In genomic region chr16:2774161-2774891, GRCh38 we compare ENCODE assay signal across 19 cellular contexts. TPM values are rescaled to one million over a fixed set of nuclear protein-coding genes. Genes with fewer than 3 reads are reported as not detected.
A peak's percentile ranks its signal among the peaks of the same experiment; 100 is the strongest.
DNase-seq lines count a peak whose midpoint lies in the region; ATAC-seq and TF ChIP-seq lines count a peak whose summit lies in the region.
"Had no signal": no experiment of that assay in that cellular context is flagged by ENCODE, and none has a peak within 500 bp of the region (broad histone marks: within the 10 kb centered on the region; RNA-seq: fewer than 3 reads in every experiment).

No MANE protein-coding gene starts in this region.

- H3K79me2 ChIP-seq in GM23248 (ENCODE audit: insufficient read depth) = peaks cover 87% of the 10 kb centered on the region
- peaks cover 56% of the 10 kb centered on the region for H3K79me2 ChIP-seq in neural progenitor cell (ENCODE audit: low read depth)
- peaks cover 45% of the 10 kb centered on the region for H3K79me2 ChIP-seq in PC-9 (ENCODE audit: low read depth)

- CTCF ChIA-PET in PC-9 (lab: Charles Lee) = interaction anchor here (0.7 kb wide), 1 partner anchor 10 kb away, joined by 3 read pairs; no protein-coding TSS in a partner anchor

- H3K36me3 ChIP-seq in CD4-positive, CD25-positive, alpha-beta regulatory T cell (ENCODE audit: control insufficient read depth, insufficient read depth, low read length) = peaks cover 47% of the 10 kb centered on the region
- H3K36me3 ChIP-seq in GM23248 (ENCODE audit: low read depth) (peaks cover 25% of the 10 kb centered on the region; the same call in 1 of the 2 replicates), neural progenitor cell (no peaks in the 10 kb centered on the region), PC-9 (ENCODE audit: low read depth) (peaks cover 9% of the 10 kb centered on the region; the same call in 1 of the 2 replicates)

- H3K27me3 ChIP-seq in CD4-positive, CD25-positive, alpha-beta regulatory T cell (ENCODE audit: control insufficient read depth, insufficient read depth, low read length) = no peaks in the 10 kb centered on the region
- H3K27me3 ChIP-seq in GM23248 (replicated peaks; ENCODE audit: insufficient read depth) = no peaks in the 10 kb centered on the region
- no peaks in the 10 kb centered on the region for H3K27me3 ChIP-seq in neural progenitor cell
- no peaks in the 10 kb centered on the region for H3K27me3 ChIP-seq in PC-9 (ENCODE audit: insufficient read depth, low read depth)
- H3K27me3 ChIP-seq: sigmoid colon had no signal

- no peaks in the 10 kb centered on the region for H3K9me3 Mint-ChIP-seq in CD4-positive, CD25-positive, alpha-beta regulatory T cell
- no peaks in the 10 kb centered on the region for H3K9me3 Mint-ChIP-seq in neural progenitor cell
- no peaks in the 10 kb centered on the region for H3K9me3 Mint-ChIP-seq in activated T-helper 1 cell treated with anti-CD3 and anti-CD28 coated beads, Interleukin-12 subunit alpha, Interleukin-12 subunit beta, Interleukin-2, Interleukin-4 antibody, amounts not matched to agents 30 ng/mL and 10 ng/mL and 1 ng/mL, durations not matched to agents 14 hours and 24 hours and 36 hours
- H3K9me3 Mint-ChIP-seq: naive B cell had no signal

- DNase-seq in CD4-positive, CD25-positive, alpha-beta regulatory T cell = no peak
- DNase-seq in GM23248 (no peak), T-helper 17 cell (no peak), neural progenitor cell (ENCODE audit: low spot score) (no peak), PC-9 (no peak), NCI-H146 (lab: John Stamatoyannopoulos, UW) (no peak)
- DNase-seq in activated T-helper 1 cell treated with anti-CD3 and anti-CD28 coated beads, Interleukin-12 subunit alpha, Interleukin-12 subunit beta, Interleukin-2, Interleukin-4 antibody, amounts not matched to agents 30 ng/mL and 10 ng/mL and 1 ng/mL, durations not matched to agents 14 hours and 24 hours and 36 hours (ENCODE audit: low spot score) = no peak
- DNase-seq: activated CD4-positive, alpha-beta T cell treated with anti-CD3 and anti-CD28 coated beads, Interleukin-2, amount 50 U/mL, for 4 hours; activated gamma-delta T cell treated with Interleukin-2 at 50 U/mL for 16 hours; cerebellar nuclear complex; head of caudate nucleus; naive B cell; NCI-H1092; sigmoid colon; T-helper 9 cell had no signal

- in situ Hi-C loops in GM23248 (cut with MboI) = no loop called here

- H2AFZ ChIP-seq in GM23248 (no peak overlapping the region), neural progenitor cell (replicated peaks) (no peak overlapping the region), PC-9 (no peak overlapping the region)

- peaks cover 33% of the 10 kb centered on the region for H3K4me1 ChIP-seq in CD4-positive, CD25-positive, alpha-beta regulatory T cell (ENCODE audit: control insufficient read depth, insufficient read depth, low read length, poor library complexity, severe bottlenecking)
- peaks cover 21% of the 10 kb centered on the region for H3K4me1 ChIP-seq in GM23248 (ENCODE audit: insufficient read depth)
- peaks cover 13% of the 10 kb centered on the region for H3K4me1 ChIP-seq in neural progenitor cell
- H3K4me1 ChIP-seq in PC-9 (replicated peaks; ENCODE audit: insufficient read depth) = peaks cover 20% of the 10 kb centered on the region

- no peaks in the 10 kb centered on the region for H3K9me3 ChIP-seq in CD4-positive, CD25-positive, alpha-beta regulatory T cell (ENCODE audit: control insufficient read depth in 2 of 2, low read length in 2 of 2)
- H3K9me3 ChIP-seq in GM23248 (ENCODE audit: low read depth) (no peaks in the 10 kb centered on the region), T-helper 17 cell (ENCODE audit: control insufficient read depth, low read length, poor library complexity, severe bottlenecking) (no peaks in the 10 kb centered on the region), neural progenitor cell (ENCODE audit: low read depth) (no peaks in the 10 kb centered on the region), PC-9 (ENCODE audit: insufficient read depth, low read depth) (no peaks in the 10 kb centered on the region)
- H3K9me3 ChIP-seq: sigmoid colon had no signal

- no peak for ATAC-seq in CD4-positive, CD25-positive, alpha-beta regulatory T cell (ENCODE audit: low read depth in 2 of 2)
- ATAC-seq in T-helper 17 cell (no peak), esophagus mucosa (no peak)

- peaks cover 3% of the 10 kb centered on the region for H3K27me3 Mint-ChIP-seq in CD4-positive, CD25-positive, alpha-beta regulatory T cell
- H3K27me3 Mint-ChIP-seq in T-helper 17 cell = no peaks in the 10 kb centered on the region
- H3K27me3 Mint-ChIP-seq in neural progenitor cell (ENCODE audit: insufficient read depth, low read depth) = peaks cover 7% of the 10 kb centered on the region
- no peaks in the 10 kb centered on the region for H3K27me3 Mint-ChIP-seq in activated T-helper 1 cell treated with anti-CD3 and anti-CD28 coated beads, Interleukin-12 subunit alpha, Interleukin-12 subunit beta, Interleukin-2, Interleukin-4 antibody, amounts not matched to agents 30 ng/mL and 10 ng/mL and 1 ng/mL, durations not matched to agents 14 hours and 24 hours and 36 hours (ENCODE audit: insufficient read depth)
- H3K27me3 Mint-ChIP-seq: naive B cell had no signal

- H3K9ac ChIP-seq in GM23248 = peak overlapping the region; percentile 94; the same call in 1 of the 2 replicates
- peak overlapping the region; percentile 35 for H3K9ac ChIP-seq in neural progenitor cell

- peak overlapping the region in 1 of 3 donors; percentile 26 for H3K27ac Mint-ChIP-seq in CD4-positive, CD25-positive, alpha-beta regulatory T cell
- H3K27ac Mint-ChIP-seq in T-helper 17 cell = peak overlapping the region; percentile 67
- H3K27ac Mint-ChIP-seq in neural progenitor cell = no peak overlapping the region
- no peak overlapping the region for H3K27ac Mint-ChIP-seq in activated T-helper 1 cell treated with anti-CD3 and anti-CD28 coated beads, Interleukin-12 subunit alpha, Interleukin-12 subunit beta, Interleukin-2, Interleukin-4 antibody, amounts not matched to agents 30 ng/mL and 10 ng/mL and 1 ng/mL, durations not matched to agents 14 hours and 24 hours and 36 hours
- H3K27ac Mint-ChIP-seq: naive B cell had no signal

- no peaks in the 10 kb centered on the region for H3K9me2 ChIP-seq in GM23248 (ENCODE audit: insufficient read depth)
- no peaks in the 10 kb centered on the region for H3K9me2 ChIP-seq in PC-9 (ENCODE audit: insufficient read depth)

- no peak overlapping the region for H3K27ac ChIP-seq in CD4-positive, CD25-positive, alpha-beta regulatory T cell (ENCODE audit: insufficient read depth, low read length, poor library complexity, severe bottlenecking)
- 0 out of 2 replicates have a peak overlapping the region, but pooled peaks have one; percentile 61 for H3K27ac ChIP-seq in GM23248
- no peak overlapping the region for H3K27ac ChIP-seq in neural progenitor cell
- H3K27ac ChIP-seq in PC-9 = no peak overlapping the region
- H3K27ac ChIP-seq: sigmoid colon had no signal

- POLR2A ChIA-PET in PC-9 (lab: Charles Lee; ENCODE audit: unreplicated experiment) = interaction anchor here (0.9 kb wide), 1 partner anchor 92 kb away, joined by 3 read pairs; the partner anchor contains the start of gene KCTD5

- peaks cover 26% of the 10 kb centered on the region for H3K36me3 Mint-ChIP-seq in CD4-positive, CD25-positive, alpha-beta regulatory T cell
- H3K36me3 Mint-ChIP-seq in T-helper 17 cell (ENCODE audit: low read depth) = peaks cover 3% of the 10 kb centered on the region
- peaks cover 22% of the 10 kb centered on the region for H3K36me3 Mint-ChIP-seq in neural progenitor cell
- peaks cover 32% of the 10 kb centered on the region for H3K36me3 Mint-ChIP-seq in activated T-helper 1 cell treated with anti-CD3 and anti-CD28 coated beads, Interleukin-12 subunit alpha, Interleukin-12 subunit beta, Interleukin-2, Interleukin-4 antibody, amounts not matched to agents 30 ng/mL and 10 ng/mL and 1 ng/mL, durations not matched to agents 14 hours and 24 hours and 36 hours (ENCODE audit: low read depth)

- TF ChIP-seq CTCF in neural progenitor cell (IDR thresholded peaks at IDR 0.05) (no peak), PC-9 (conservative IDR thresholded peaks at IDR 0.05) (no peak)

- no peak overlapping the region for H3K4me2 ChIP-seq in GM23248 (ENCODE audit: unreplicated experiment)
- no peak overlapping the region for H3K4me2 ChIP-seq in neural progenitor cell
- H3K4me2 ChIP-seq in PC-9 = no peak overlapping the region

- intact Hi-C loops in PC-9 (cut with micrococcal nuclease; ENCODE audit: unreplicated experiment) = no loop called here
- intact Hi-C loops in activated T-helper 1 cell treated with anti-CD3 and anti-CD28 coated beads, Interleukin-12 subunit alpha, Interleukin-12 subunit beta, Interleukin-2, Interleukin-4 antibody, amounts not matched to agents 30 ng/mL and 10 ng/mL and 1 ng/mL, durations not matched to agents 14 hours and 24 hours and 36 hours (cut with micrococcal nuclease) = no loop called here

- no peak overlapping the region for H3K4me3 ChIP-seq in CD4-positive, CD25-positive, alpha-beta regulatory T cell (ENCODE audit: low read depth, low read length)
- no peak overlapping the region for H3K4me3 ChIP-seq in GM23248
- H3K4me3 ChIP-seq in neural progenitor cell = no peak overlapping the region
- H3K4me3 ChIP-seq in PC-9 = no peak overlapping the region
- H3K4me3 ChIP-seq: sigmoid colon had no signal

- peaks cover 0 to 56% (median 24%) of the 10 kb centered on the region in 4 donors for H3K4me1 Mint-ChIP-seq in CD4-positive, CD25-positive, alpha-beta regulatory T cell
- H3K4me1 Mint-ChIP-seq in T-helper 17 cell = peaks cover 41% of the 10 kb centered on the region
- peaks cover 26% of the 10 kb centered on the region for H3K4me1 Mint-ChIP-seq in neural progenitor cell
- H3K4me1 Mint-ChIP-seq in activated T-helper 1 cell treated with anti-CD3 and anti-CD28 coated beads, Interleukin-12 subunit alpha, Interleukin-12 subunit beta, Interleukin-2, Interleukin-4 antibody, amounts not matched to agents 30 ng/mL and 10 ng/mL and 1 ng/mL, durations not matched to agents 14 hours and 24 hours and 36 hours (ENCODE audit: low read depth) = peaks cover 27% of the 10 kb centered on the region

- 73 to 78% methylated on average over 6 to 7 of the region's 7 CpGs for WGBS in GM23248 (ENCODE audit: low coverage in 1 of 2, low lambda C conversion rate in 2 of 2, missing lambda C conversion rate in 2 of 2), 2 experiments

- BruUV-seq in PC-9 (replicated peaks; lab: Mats Ljungman, UMichigan) = no TSS peak

- H3K4me3 Mint-ChIP-seq in CD4-positive, CD25-positive, alpha-beta regulatory T cell = peak overlapping the region in 3 of 4 donors; percentile 61 to 100 (median 93)
- H3K4me3 Mint-ChIP-seq in T-helper 17 cell (no peak overlapping the region), neural progenitor cell (peak overlapping the region; percentile 10)
- no peak overlapping the region for H3K4me3 Mint-ChIP-seq in activated T-helper 1 cell treated with anti-CD3 and anti-CD28 coated beads, Interleukin-12 subunit alpha, Interleukin-12 subunit beta, Interleukin-2, Interleukin-4 antibody, amounts not matched to agents 30 ng/mL and 10 ng/mL and 1 ng/mL, durations not matched to agents 14 hours and 24 hours and 36 hours

- H4K20me1 ChIP-seq in GM23248 (ENCODE audit: insufficient read depth) = no peaks in the 10 kb centered on the region
- peaks cover 57% of the 10 kb centered on the region for H4K20me1 ChIP-seq in neural progenitor cell (ENCODE audit: low read depth)
- peaks cover 36% of the 10 kb centered on the region for H4K20me1 ChIP-seq in PC-9 (ENCODE audit: insufficient read depth)

- H3F3A ChIP-seq in GM23248 (ENCODE audit: insufficient read depth) = peaks cover 50% of the 10 kb centered on the region
- peaks cover 54% of the 10 kb centered on the region for H3F3A ChIP-seq in neural progenitor cell (ENCODE audit: low read depth)
- peaks cover 69% of the 10 kb centered on the region for H3F3A ChIP-seq in PC-9 (ENCODE audit: insufficient read depth, low read depth)

RNA-seq across cellular contexts. Expression of gene ELOB, which starts 2.8 kb away (rescaled TPM):
- 96.5 TPM for total RNA-seq in CD4-positive, CD25-positive, alpha-beta regulatory T cell
- polyA plus RNA-seq in CD4-positive, CD25-positive, alpha-beta regulatory T cell = 100 to 1,000 TPM; 250 to 359 (median 297) TPM
- 320 and 713 TPM in 2 replicates for total RNA-seq in GM23248 (2014; rRNA removed; shearing (Covaris generic))
- polyA plus RNA-seq in GM23248 (2016; fragmentation: Nextera tagmentation; extraction: Ambion mirVana) = 565 and 586 TPM in 2 replicates
- total RNA-seq in T-helper 17 cell = 100 to 1,000 TPM; 121 to 131 TPM
- 210 and 402 TPM in 2 replicates for total RNA-seq in neural progenitor cell (ENCODE audit: low replicate concordance)
- total RNA-seq in PC-9 (2021) = 259 and 401 TPM in 2 replicates
- 310 TPM for total RNA-seq in esophagus mucosa
- 256 and 277 TPM in 2 replicates for total RNA-seq in activated T-helper 1 cell treated with anti-CD3 and anti-CD28 coated beads, Interleukin-12 subunit alpha, Interleukin-12 subunit beta, Interleukin-2, Interleukin-4 antibody, amounts not matched to agents 30 ng/mL and 10 ng/mL and 1 ng/mL, durations not matched to agents 14 hours and 24 hours and 36 hours

RNA-seq across cellular contexts. Expression of gene PRSS33, which starts 13.0 kb away (rescaled TPM):
- total RNA-seq in CD4-positive, CD25-positive, alpha-beta regulatory T cell = not detected
- polyA plus RNA-seq in CD4-positive, CD25-positive, alpha-beta regulatory T cell = not detected
- total RNA-seq in GM23248 (2014; rRNA removed; shearing (Covaris generic)) = not detected in 2 replicates
- not detected in 2 replicates for polyA plus RNA-seq in GM23248 (2016; fragmentation: Nextera tagmentation; extraction: Ambion mirVana)
- total RNA-seq in T-helper 17 cell (not detected), neural progenitor cell (ENCODE audit: low replicate concordance) (0.40 and 0.73 TPM in 2 replicates), PC-9 (2021) (0.23 and 0.33 TPM in 2 replicates), esophagus mucosa (not detected)
- 0.10 TPM in 1 of 2 replicates, not detected in the other for total RNA-seq in activated T-helper 1 cell treated with anti-CD3 and anti-CD28 coated beads, Interleukin-12 subunit alpha, Interleukin-12 subunit beta, Interleukin-2, Interleukin-4 antibody, amounts not matched to agents 30 ng/mL and 10 ng/mL and 1 ng/mL, durations not matched to agents 14 hours and 24 hours and 36 hours
- total RNA-seq: kidney epithelial cell, NCI-H460, sigmoid colon, subcutaneous adipose tissue had no signal
- polyA plus RNA-seq: sigmoid colon had no signal

RNA-seq across cellular contexts. Expression of gene SRRM2, which starts 21.9 kb away (rescaled TPM):
- total RNA-seq in CD4-positive, CD25-positive, alpha-beta regulatory T cell = 1,344 TPM
- 10 to 100 TPM; 29.8 to 40.2 (median 36.4) TPM for polyA plus RNA-seq in CD4-positive, CD25-positive, alpha-beta regulatory T cell
- 42.6 and 53.6 TPM in 2 replicates for total RNA-seq in GM23248 (2014; rRNA removed; shearing (Covaris generic))
- polyA plus RNA-seq in GM23248 (2016; fragmentation: Nextera tagmentation; extraction: Ambion mirVana) = 173 and 202 TPM in 2 replicates
- total RNA-seq in T-helper 17 cell = 1,000 to 10,000 TPM; 1,185 to 1,285 TPM
- 82.3 and 119 TPM in 2 replicates for total RNA-seq in neural progenitor cell (ENCODE audit: low replicate concordance)
- 679 and 746 TPM in 2 replicates for total RNA-seq in PC-9 (2021)
- 280 TPM for total RNA-seq in esophagus mucosa
- 631 and 639 TPM in 2 replicates for total RNA-seq in activated T-helper 1 cell treated with anti-CD3 and anti-CD28 coated beads, Interleukin-12 subunit alpha, Interleukin-12 subunit beta, Interleukin-2, Interleukin-4 antibody, amounts not matched to agents 30 ng/mL and 10 ng/mL and 1 ng/mL, durations not matched to agents 14 hours and 24 hours and 36 hours

RNA-seq across cellular contexts. Expression of gene PRSS41, which starts 23.9 kb away (rescaled TPM):
- total RNA-seq in CD4-positive, CD25-positive, alpha-beta regulatory T cell = not detected
- not detected for polyA plus RNA-seq in CD4-positive, CD25-positive, alpha-beta regulatory T cell
- not detected in 2 replicates for total RNA-seq in GM23248 (2014; rRNA removed; shearing (Covaris generic))
- polyA plus RNA-seq in GM23248 (2016; fragmentation: Nextera tagmentation; extraction: Ambion mirVana) = not detected in 2 replicates
- not detected for total RNA-seq in T-helper 17 cell
- not detected in 2 replicates for total RNA-seq in neural progenitor cell (ENCODE audit: low replicate concordance)
- not detected in 2 replicates for total RNA-seq in PC-9 (2021)
- total RNA-seq in esophagus mucosa = not detected
- total RNA-seq in activated T-helper 1 cell treated with anti-CD3 and anti-CD28 coated beads, Interleukin-12 subunit alpha, Interleukin-12 subunit beta, Interleukin-2, Interleukin-4 antibody, amounts not matched to agents 30 ng/mL and 10 ng/mL and 1 ng/mL, durations not matched to agents 14 hours and 24 hours and 36 hours = not detected in 2 replicates
- total RNA-seq: kidney epithelial cell, NCI-H460, sigmoid colon, subcutaneous adipose tissue had no signal
- polyA plus RNA-seq: sigmoid colon had no signal

RNA-seq across cellular contexts. Expression of gene PRSS21, which starts 42.7 kb away (rescaled TPM):
- not detected for total RNA-seq in CD4-positive, CD25-positive, alpha-beta regulatory T cell
- polyA plus RNA-seq in CD4-positive, CD25-positive, alpha-beta regulatory T cell = 1 to 10 TPM in 3 of 4 donors, under 1 TPM in 1; 0.43 to 8.4 (median 4.1) TPM
- total RNA-seq in GM23248 (2014; rRNA removed; shearing (Covaris generic)) = not detected in 2 replicates
- polyA plus RNA-seq in GM23248 (2016; fragmentation: Nextera tagmentation; extraction: Ambion mirVana) = not detected in 2 replicates
- 1 to 10 TPM in 1 of 2 donors, not detected in 1; 1.6 TPM for total RNA-seq in T-helper 17 cell
- not detected in 2 replicates for total RNA-seq in neural progenitor cell (ENCODE audit: low replicate concordance)
- total RNA-seq in PC-9 (2021) = 61.2 and 77.4 TPM in 2 replicates
- 6.9 TPM for total RNA-seq in esophagus mucosa
- 9.2 and 10.1 TPM in 2 replicates for total RNA-seq in activated T-helper 1 cell treated with anti-CD3 and anti-CD28 coated beads, Interleukin-12 subunit alpha, Interleukin-12 subunit beta, Interleukin-2, Interleukin-4 antibody, amounts not matched to agents 30 ng/mL and 10 ng/mL and 1 ng/mL, durations not matched to agents 14 hours and 24 hours and 36 hours
- total RNA-seq: NCI-H460, sigmoid colon had no signal

Comparison
In these comparisons a context has a peak if more than half of its experiments do, and no peak if none do; other contexts are left out.
1. H3K4me3 Mint-ChIP-seq: peak in CD4-positive, CD25-positive, alpha-beta regulatory T cell (3 of 4) and neural progenitor cell (single experiment); none in T-helper 17 cell (single experiment) and activated T-helper 1 cell treated with anti-CD3 and anti-CD28 coated beads, Interleukin-12 subunit alpha, Interleukin-12 subunit beta, Interleukin-2, Interleukin-4 antibody, amounts not matched to agents 30 ng/mL and 10 ng/mL and 1 ng/mL, durations not matched to agents 14 hours and 24 hours and 36 hours (single experiment).